Comparison of ENCODE assay signal across 8 cellular contexts in genomic region chr2:28624798-28625701, GRCh38.
DNase-seq lines count a peak whose midpoint lies in the region; FAIRE-seq and TF ChIP-seq lines count a peak whose summit lies in the region.

No MANE protein-coding gene starts in this region.

- peak overlapping the region; percentile 80 for H2AFZ ChIP-seq in parathyroid adenoma

- no peaks in the 10 kb centered on the region for H3K36me3 ChIP-seq in parathyroid adenoma (ENCODE audit: control insufficient read depth, insufficient read depth, low read length)

- peaks cover 2% of the 10 kb centered on the region for H3K79me2 ChIP-seq in parathyroid adenoma

- no peak overlapping the region for H3K9ac ChIP-seq in parathyroid adenoma

- TF ChIP-seq POLR2A in GM12892 (IDR thresholded peaks at IDR 0.05; ENCODE audit: low read depth, low read length) = peak; percentile 40; the same call in 1 of the 2 replicates

- no peaks in the 10 kb centered on the region for H3K27me3 ChIP-seq in parathyroid adenoma (ENCODE audit: control insufficient read depth, insufficient read depth, low read length)

- peak overlapping the region; percentile 80 for H3K27ac ChIP-seq in parathyroid adenoma

- peak; percentile 45 for DNase-seq in GM12892 (ENCODE audit: insufficient read length)
- DNase-seq in KBM-7 = peak; percentile 88
- DNase-seq in activated T-cell treated with anti-CD3 and anti-CD28 coated beads for 48 hours (ENCODE audit: low read depth) = peak; percentile 56
- DNase-seq in frontal cortex (ENCODE audit: low spot score in 2 of 2) = peak; percentile 10 to 51
- DNase-seq in ureter (ENCODE audit: low spot score) = peak; percentile 80
- DNase-seq in NCI-H187 treated with DMSO at 0.1 percent for 48 hours (lab: John Stamatoyannopoulos, UW) = no peak
- no peak for DNase-seq in DMS114 treated with DMSO at 0.1 percent for 48 hours (lab: John Stamatoyannopoulos, UW; ENCODE audit: unreplicated experiment)

- H3K4me2 ChIP-seq in parathyroid adenoma (ENCODE audit: low read length) = peak overlapping the region; percentile 41

- in situ Hi-C loops in KBM-7 (cut with MboI; ENCODE audit: low pct_unique_long_range_greater_than_20kb, low sequenced_read_pairs) = no loop called here

- FAIRE-seq in GM12892 (lab: Jason Lieb, UNC) (peak; percentile 86), frontal cortex (lab: Jason Lieb, UNC) (no peak)

- peak; percentile 25 for TF ChIP-seq CTCF in parathyroid adenoma (IDR thresholded peaks at IDR 0.05)

- H3K4me1 ChIP-seq in parathyroid adenoma = peaks cover 39% of the 10 kb centered on the region

- no peaks in the 10 kb centered on the region for H3K9me3 ChIP-seq in parathyroid adenoma (ENCODE audit: control insufficient read depth, low read length)

- H3K4me3 ChIP-seq in parathyroid adenoma (ENCODE audit: low read depth, low read length) = no peak overlapping the region

Comparison
In these comparisons a context has a peak if more than half of its experiments do, and no peak if none do; other contexts are left out.
1. DNase-seq: peak in GM12892 (single experiment), KBM-7 (single experiment), activated T-cell treated with anti-CD3 and anti-CD28 coated beads for 48 hours (single experiment), frontal cortex (2 of 2) and ureter (single experiment); none in NCI-H187 treated with DMSO at 0.1 percent for 48 hours (single experiment) and DMS114 treated with DMSO at 0.1 percent for 48 hours (single experiment).